Comparison of ENCODE assay signal across 12 cellular contexts in the genomic region with DNA sequence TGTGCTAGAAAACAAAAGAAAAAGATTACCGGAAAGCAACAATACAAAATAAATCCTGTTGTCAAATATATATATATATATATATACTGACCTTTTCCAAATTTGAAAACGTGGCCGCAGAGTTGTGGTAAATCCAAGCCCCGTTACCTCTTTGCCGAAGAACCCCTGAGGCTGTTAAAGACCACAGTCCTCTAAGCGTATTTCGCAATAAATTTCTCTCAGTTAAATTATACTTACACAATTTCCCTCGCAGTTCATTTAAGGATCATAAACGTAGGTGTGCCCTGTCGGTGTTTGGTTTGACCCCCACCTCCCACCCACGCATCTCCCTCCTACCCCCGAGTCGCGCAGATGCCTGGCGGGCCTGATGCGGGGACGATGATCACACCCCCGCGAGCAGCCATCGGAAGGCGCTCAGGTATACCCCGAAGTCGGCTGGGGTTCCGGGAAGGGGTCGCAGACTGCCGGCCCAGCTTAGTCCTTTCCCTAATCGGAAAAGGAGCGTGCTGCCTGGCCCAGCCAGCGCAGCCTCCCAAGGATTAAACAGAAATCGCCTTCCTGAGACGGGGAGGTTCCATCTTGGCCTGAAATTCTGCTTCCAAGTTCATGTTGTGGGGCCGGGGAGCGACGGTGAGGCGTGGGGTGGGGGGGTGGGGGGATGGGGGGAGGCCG. TPM values are rescaled to one million over a fixed set of nuclear protein-coding genes. Genes with fewer than 3 reads are reported as not detected.
DNase-seq lines count a peak whose midpoint lies in the region; ATAC-seq, FAIRE-seq and TF ChIP-seq lines count a peak whose summit lies in the region.
"Had no signal": no experiment of that assay in that cellular context is flagged by ENCODE, and none has a peak within 500 bp of the region (broad histone marks: within the 10 kb centered on the region; RNA-seq: fewer than 3 reads in every experiment).

No MANE protein-coding gene starts in this region.

- H3K4me1 Mint-ChIP-seq in astrocyte (ENCODE audit: low read depth, unreplicated experiment), result peaks cover under 1% of the 10 kb centered on the region
- peaks cover 24% of the 10 kb centered on the region for H3K4me1 Mint-ChIP-seq in activated CD8-positive, alpha-beta memory T cell treated with anti-CD3 and anti-CD28 coated beads, Interleukin-2, amount 10 ng/mL, durations not matched to agents 7 days and 5 days

- no peaks in the 10 kb centered on the region for H4K20me1 ChIP-seq in astrocyte (ENCODE audit: insufficient read depth, low read length)

- peaks cover 18% of the 10 kb centered on the region for H3K79me2 ChIP-seq in astrocyte (ENCODE audit: insufficient read depth, low read length)

- H3K4me2 ChIP-seq in astrocyte (ENCODE audit: low read length), result peak overlapping the region; percentile 99

- no peaks in the 10 kb centered on the region for H3K36me3 Mint-ChIP-seq in astrocyte (ENCODE audit: low read depth, unreplicated experiment)
- peaks cover 3% of the 10 kb centered on the region for H3K36me3 Mint-ChIP-seq in activated CD8-positive, alpha-beta memory T cell treated with anti-CD3 and anti-CD28 coated beads, Interleukin-2, amount 10 ng/mL, durations not matched to agents 7 days and 5 days

- no peaks in the 10 kb centered on the region for H3K36me3 ChIP-seq in ES-I3 (ENCODE audit: insufficient read depth, low read length)
- H3K36me3 ChIP-seq in astrocyte (ENCODE audit: insufficient read depth, low read length), result no peaks in the 10 kb centered on the region
- no peaks in the 10 kb centered on the region for H3K36me3 ChIP-seq in iPS-18a (ENCODE audit: control insufficient read depth, low read depth, low read length)
- H3K36me3 ChIP-seq in rectal smooth muscle tissue (ENCODE audit: control insufficient read depth, insufficient read depth, low read length), result no peaks in the 10 kb centered on the region
- H3K36me3 ChIP-seq: left ventricle myocardium inferior had no signal

- H3K27ac ChIP-seq in astrocyte (ENCODE audit: low read depth, low read length) (no peak overlapping the region), iPS-18a (ENCODE audit: low read length) (no peak overlapping the region), rectal smooth muscle tissue (ENCODE audit: low read depth, low read length) (peak overlapping the region; percentile 98)
- H3K27ac ChIP-seq: C4-2B had no signal

- FAIRE-seq in astrocyte (lab: Jason Lieb, UNC) (no peak), H54 (lab: Jason Lieb, UNC) (no peak)

- H3K4me3 Mint-ChIP-seq in astrocyte (ENCODE audit: unreplicated experiment), result peak overlapping the region; percentile 66
- H3K4me3 Mint-ChIP-seq in activated CD8-positive, alpha-beta memory T cell treated with anti-CD3 and anti-CD28 coated beads, Interleukin-2, amount 10 ng/mL, durations not matched to agents 7 days and 5 days, result no peak overlapping the region

- no peak for ATAC-seq in activated CD8-positive, alpha-beta memory T cell treated with anti-CD3 and anti-CD28 coated beads, Interleukin-2, amount 10 ng/mL, durations not matched to agents 7 days and 5 days
- ATAC-seq: HCT116 had no signal

- no peaks in the 10 kb centered on the region for H3K9me3 Mint-ChIP-seq in astrocyte (ENCODE audit: unreplicated experiment)
- H3K9me3 Mint-ChIP-seq in activated CD8-positive, alpha-beta memory T cell treated with anti-CD3 and anti-CD28 coated beads, Interleukin-2, amount 10 ng/mL, durations not matched to agents 7 days and 5 days (ENCODE audit: low read depth), result no peaks in the 10 kb centered on the region

- no peaks in the 10 kb centered on the region for H3K9me3 ChIP-seq in ES-I3 (ENCODE audit: control insufficient read depth, insufficient read depth, low read length)
- no peaks in the 10 kb centered on the region for H3K9me3 ChIP-seq in astrocyte (ENCODE audit: insufficient read depth, low read depth, low read length)
- H3K9me3 ChIP-seq in iPS-18a (ENCODE audit: control insufficient read depth, low read depth, low read length), result no peaks in the 10 kb centered on the region
- H3K9me3 ChIP-seq: left ventricle myocardium inferior had no signal

- TF ChIP-seq CTCF in astrocyte (IDR thresholded peaks at IDR 0.05; ENCODE audit: insufficient read depth, low read depth, low read length), result no peak

- 0 out of 2 replicates have a peak overlapping the region, but pooled peaks have one; percentile 11 for H3K9ac ChIP-seq in ES-I3 (ENCODE audit: low read depth, low read length)
- H3K9ac ChIP-seq in astrocyte (ENCODE audit: low read length), result no peak overlapping the region
- no peak overlapping the region for H3K9ac ChIP-seq in iPS-18a (ENCODE audit: low read length)
- H3K9ac ChIP-seq in rectal smooth muscle tissue (ENCODE audit: low read length), result no peak overlapping the region

- DNase-seq in astrocyte (ENCODE audit: low read depth) (no peak), KG1 (lab: John Stamatoyannopoulos, UW) (no peak), H54 (ENCODE audit: insufficient read length, low spot score) (no peak), inferior parietal cortex (ENCODE audit: extremely low spot score) (no peak)
- DNase-seq in activated CD8-positive, alpha-beta memory T cell treated with anti-CD3 and anti-CD28 coated beads, Interleukin-2, amount 10 ng/mL, durations not matched to agents 7 days and 5 days, result no peak
- DNase-seq: T-helper 9 cell had no signal

- H3K27ac Mint-ChIP-seq in astrocyte (ENCODE audit: unreplicated experiment), result no peak overlapping the region
- H3K27ac Mint-ChIP-seq in activated CD8-positive, alpha-beta memory T cell treated with anti-CD3 and anti-CD28 coated beads, Interleukin-2, amount 10 ng/mL, durations not matched to agents 7 days and 5 days, result no peak overlapping the region

- H3K27me3 Mint-ChIP-seq in astrocyte (ENCODE audit: low read depth, unreplicated experiment), result peaks cover 64% of the 10 kb centered on the region
- peaks cover 84% of the 10 kb centered on the region for H3K27me3 Mint-ChIP-seq in activated CD8-positive, alpha-beta memory T cell treated with anti-CD3 and anti-CD28 coated beads, Interleukin-2, amount 10 ng/mL, durations not matched to agents 7 days and 5 days

- H3K4me1 ChIP-seq in ES-I3 (ENCODE audit: insufficient read depth, low read length) (no peaks in the 10 kb centered on the region), astrocyte (ENCODE audit: insufficient read depth, low read length) (peaks cover 7% of the 10 kb centered on the region), iPS-18a (ENCODE audit: control insufficient read depth, low read depth, low read length) (peaks cover 18% of the 10 kb centered on the region), rectal smooth muscle tissue (ENCODE audit: control insufficient read depth, insufficient read depth, low read length) (peaks cover 3% of the 10 kb centered on the region)

- CTCF ChIA-PET in activated CD8-positive, alpha-beta memory T cell treated with anti-CD3 and anti-CD28 coated beads, Interleukin-2, amount 10 ng/mL, durations not matched to agents 7 days and 5 days (lab: Charles Lee), result no interaction called here

- no peak for TF ChIP-seq POLR2A in H54 (IDR thresholded peaks at IDR 0.05; ENCODE audit: low read depth, low read length)

- peaks cover 27% of the 10 kb centered on the region for H3K27me3 ChIP-seq in astrocyte (ENCODE audit: insufficient read depth, low read length)
- H3K27me3 ChIP-seq in iPS-18a (ENCODE audit: control insufficient read depth, insufficient read depth, low read length), result peaks cover 98% of the 10 kb centered on the region
- H3K27me3 ChIP-seq in rectal smooth muscle tissue (ENCODE audit: control insufficient read depth, insufficient read depth, low read length), result no peaks in the 10 kb centered on the region

- H2AFZ ChIP-seq in astrocyte (ENCODE audit: low read depth, low read length), result peak overlapping the region; percentile 26

- no peak overlapping the region for H3K4me3 ChIP-seq in astrocyte (ENCODE audit: insufficient read depth, low read depth, low read length)
- peak overlapping the region; percentile 29 for H3K4me3 ChIP-seq in iPS-18a (ENCODE audit: low read length)
- peak overlapping the region; percentile 32 for H3K4me3 ChIP-seq in rectal smooth muscle tissue (ENCODE audit: low read length)

RNA-seq across cellular contexts. Expression of gene MEIS1, which starts 2.9 kb away (rescaled TPM):
- total RNA-seq in astrocyte, result 3.4 and 5.2 TPM in 2 replicates
- total RNA-seq in activated CD8-positive, alpha-beta memory T cell treated with anti-CD3 and anti-CD28 coated beads, Interleukin-2, amount 10 ng/mL, durations not matched to agents 7 days and 5 days, result not detected
